8 cellular contexts compared by ENCODE assay signal in the genomic region with DNA sequence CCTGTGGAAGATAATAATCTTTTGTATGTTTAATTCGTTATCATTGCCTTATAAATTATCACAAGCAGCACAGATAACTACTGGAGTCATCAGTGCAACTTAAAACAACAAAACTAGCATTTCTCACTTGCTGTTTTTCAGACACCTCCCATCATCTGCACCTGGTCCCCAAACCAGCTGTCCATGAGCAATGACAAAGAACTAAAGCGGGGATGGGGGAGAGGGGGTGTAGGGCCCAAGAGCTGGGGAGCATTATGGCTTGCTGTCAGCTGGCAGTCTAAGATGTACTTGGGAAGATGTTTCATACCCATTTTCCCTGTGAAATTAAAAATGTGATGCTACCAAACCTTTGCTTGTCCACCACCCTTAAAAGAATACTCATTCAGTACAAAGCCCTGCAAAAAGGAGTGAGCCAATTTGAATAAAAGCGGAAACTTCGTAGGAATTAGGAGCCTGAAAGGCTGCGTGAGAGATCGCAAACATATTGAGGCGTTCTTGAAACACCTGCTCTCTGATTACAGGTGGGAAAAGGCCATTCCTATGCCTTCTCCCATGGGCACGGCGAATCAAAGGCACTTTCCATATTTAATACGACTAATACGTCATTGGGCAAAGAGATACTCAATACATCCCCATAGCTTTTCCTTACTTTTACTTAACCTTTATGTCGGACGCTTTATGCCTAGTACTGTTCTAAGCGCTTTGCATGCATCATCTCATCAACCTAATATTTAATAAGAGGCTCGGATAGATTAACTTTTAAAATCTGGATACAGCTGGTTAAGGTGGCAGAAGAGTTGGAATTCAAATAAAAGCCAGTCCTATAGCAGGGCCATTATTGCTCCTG. TPM values are rescaled to one million over a fixed set of nuclear protein-coding genes. Genes with fewer than 3 reads are reported as not detected.
DNase-seq lines count a peak whose midpoint lies in the region; ATAC-seq and TF ChIP-seq lines count a peak whose summit lies in the region.

No MANE protein-coding gene starts in this region.

- DNase-seq in GM23338 (ENCODE audit: low spot score), result no peak
- peak in 1 of 2 experiments; percentile 23 for DNase-seq in SJSA1 (ENCODE audit: low read depth in 1 of 2, low spot score in 2 of 2)
- DNase-seq in fibroblast of lung (ENCODE audit: low read depth in 2 of 2), result no peak
- DNase-seq in prostate gland (ENCODE audit: low spot score), result no peak
- no peak for DNase-seq in stimulated activated CD4-positive, alpha-beta T cell treated with anti-CD3 and anti-CD28 coated beads, Interleukin-2, amount 100 ng/mL, for 24 hours
- DNase-seq in AG08396 (ENCODE audit: low spot score), result no peak

- TF ChIP-seq CTCF in 22Rv1 (IDR thresholded peaks at IDR 0.05), result no peak
- no peak for TF ChIP-seq CTCF in GM23338 (conservative IDR thresholded peaks at IDR 0.05; ENCODE audit: low read depth in 2 of 2)
- TF ChIP-seq CTCF in fibroblast of lung (conservative IDR thresholded peaks at IDR 0.05 in 1 of 2, IDR thresholded peaks at IDR 0.05 in 1 of 2; ENCODE audit: low read depth in 1 of 2, low read length in 2 of 2), result no peak
- TF ChIP-seq CTCF in prostate gland (IDR thresholded peaks at IDR 0.05), result no peak

- H3K27ac ChIP-seq in 22Rv1 (peak overlapping the region; percentile 91), GM23338 (ENCODE audit: low read depth) (peak overlapping the region; percentile 96), SJSA1 (peak overlapping the region; percentile 97), fibroblast of lung (ENCODE audit: insufficient read depth, low read length) (peak overlapping the region; percentile 99), prostate gland (peak overlapping the region; percentile 97 to 98)

- intact Hi-C loops in prostate gland (cut with DNase I), result loop anchor here (2.0 kb wide), 1 partner anchor 28 kb away; no protein-coding TSS in a partner anchor

- no peaks in the 10 kb centered on the region for H3K9me2 ChIP-seq in GM23338 (ENCODE audit: insufficient read depth)

- no peaks in the 10 kb centered on the region; the same call in 2 of the 3 replicates for H3K9me3 Mint-ChIP-seq in GM23338

- H3K4me3 Mint-ChIP-seq in GM23338, result peak overlapping the region; percentile 99

- no peak for TF ChIP-seq POLR2A in prostate gland (IDR thresholded peaks at IDR 0.05)

- H3K9me3 ChIP-seq in SJSA1 (replicated peaks) (no peaks in the 10 kb centered on the region), fibroblast of lung (ENCODE audit: control insufficient read depth, insufficient read depth, low read depth, low read length) (no peaks in the 10 kb centered on the region), prostate gland (no peaks in the 10 kb centered on the region)

- WGBS in prostate gland, result 11% methylated on average over 15 of the region's 15 CpGs

- H3K27me3 ChIP-seq in GM23338 (ENCODE audit: insufficient read depth), result no peaks in the 10 kb centered on the region
- no peaks in the 10 kb centered on the region for H3K27me3 ChIP-seq in SJSA1 (replicated peaks)
- no peaks in the 10 kb centered on the region for H3K27me3 ChIP-seq in fibroblast of lung (ENCODE audit: control insufficient read depth, insufficient read depth, low read length)
- H3K27me3 ChIP-seq in prostate gland (replicated peaks; ENCODE audit: insufficient read depth), result no peaks in the 10 kb centered on the region

- H3K4me2 ChIP-seq in GM23338, result peak overlapping the region; percentile 85
- peak overlapping the region; percentile 98 for H3K4me2 ChIP-seq in fibroblast of lung (ENCODE audit: extremely low read depth, insufficient read depth, low read length)

- H3K4me3 ChIP-seq in GM23338 (peak overlapping the region; percentile 65), SJSA1 (peak overlapping the region; percentile 42), fibroblast of lung (replicated peaks in 1 of 4; ENCODE audit: control extremely low read depth in 1 of 4, insufficient read depth in 1 of 4, low read depth in 3 of 4, low read length in 4 of 4) (peak overlapping the region; percentile 53 to 77 (median 66)), prostate gland (peak overlapping the region; percentile 48 to 55)

- no peaks in the 10 kb centered on the region for H3K36me3 Mint-ChIP-seq in GM23338 (ENCODE audit: low read depth)

- H3K4me1 Mint-ChIP-seq in GM23338, result peaks cover 67% of the 10 kb centered on the region

- H3K27me3 Mint-ChIP-seq in GM23338 (ENCODE audit: insufficient read depth, low read depth, poor library complexity), result peaks cover 13% of the 10 kb centered on the region

- H3K9ac ChIP-seq in fibroblast of lung (ENCODE audit: insufficient read depth, low read length), result peak overlapping the region; percentile 96

- H3K79me2 ChIP-seq in GM23338 (replicated peaks; ENCODE audit: insufficient read depth) (peaks cover 18% of the 10 kb centered on the region), fibroblast of lung (ENCODE audit: control insufficient read depth, insufficient read depth, low read length) (peaks cover 42% of the 10 kb centered on the region)

- H2AFZ ChIP-seq in GM23338, result peak overlapping the region; percentile 5; the same call in 1 of the 2 replicates
- no peak overlapping the region for H2AFZ ChIP-seq in fibroblast of lung (ENCODE audit: low read length)

- H4K20me1 ChIP-seq in GM23338 (replicated peaks; ENCODE audit: insufficient read depth) (peaks cover 26% of the 10 kb centered on the region), fibroblast of lung (ENCODE audit: control insufficient read depth, extremely low read depth, insufficient read depth, low read length) (peaks cover 1% of the 10 kb centered on the region)

- H3K36me3 ChIP-seq in GM23338 (ENCODE audit: insufficient read depth) (no peaks in the 10 kb centered on the region), SJSA1 (peaks cover 20% of the 10 kb centered on the region), fibroblast of lung (ENCODE audit: control insufficient read depth, insufficient read depth, low read length) (no peaks in the 10 kb centered on the region), prostate gland (no peaks in the 10 kb centered on the region)

- peaks cover 61% of the 10 kb centered on the region for H3K4me1 ChIP-seq in GM23338 (ENCODE audit: insufficient read depth)
- peaks cover 76% of the 10 kb centered on the region for H3K4me1 ChIP-seq in SJSA1 (replicated peaks)
- H3K4me1 ChIP-seq in fibroblast of lung (ENCODE audit: control insufficient read depth, extremely low read depth, insufficient read depth, low read length), result peaks cover 51% of the 10 kb centered on the region
- peaks cover 37% of the 10 kb centered on the region for H3K4me1 ChIP-seq in prostate gland (replicated peaks)

- ATAC-seq in GM23338, result no peak
- ATAC-seq in HG02678 (IDR thresholded peaks at IDR 0.05; ENCODE audit: unreplicated experiment), result no peak

- peaks cover 9% of the 10 kb centered on the region; the same call in 1 of the 2 replicates for H3F3A ChIP-seq in GM23338 (replicated peaks; ENCODE audit: low read depth)

- peak overlapping the region; percentile 100 for H3K27ac Mint-ChIP-seq in GM23338

TF ChIP-seq in GM23338, 12 proteins besides CTCF, POLR2A, EP300 and RAD21 (continues in another document):
- TF ChIP-seq CREB1 (CRISPR knock-in tag; IDR thresholded peaks at IDR 0.05; ENCODE audit: low read depth) (no peak), ZNF114 (CRISPR knock-in tag; IDR thresholded peaks at IDR 0.05) (no peak), JUNB (IDR thresholded peaks at IDR 0.05; ENCODE audit: unreplicated experiment) (no peak)
- TF ChIP-seq, protein P1, sequence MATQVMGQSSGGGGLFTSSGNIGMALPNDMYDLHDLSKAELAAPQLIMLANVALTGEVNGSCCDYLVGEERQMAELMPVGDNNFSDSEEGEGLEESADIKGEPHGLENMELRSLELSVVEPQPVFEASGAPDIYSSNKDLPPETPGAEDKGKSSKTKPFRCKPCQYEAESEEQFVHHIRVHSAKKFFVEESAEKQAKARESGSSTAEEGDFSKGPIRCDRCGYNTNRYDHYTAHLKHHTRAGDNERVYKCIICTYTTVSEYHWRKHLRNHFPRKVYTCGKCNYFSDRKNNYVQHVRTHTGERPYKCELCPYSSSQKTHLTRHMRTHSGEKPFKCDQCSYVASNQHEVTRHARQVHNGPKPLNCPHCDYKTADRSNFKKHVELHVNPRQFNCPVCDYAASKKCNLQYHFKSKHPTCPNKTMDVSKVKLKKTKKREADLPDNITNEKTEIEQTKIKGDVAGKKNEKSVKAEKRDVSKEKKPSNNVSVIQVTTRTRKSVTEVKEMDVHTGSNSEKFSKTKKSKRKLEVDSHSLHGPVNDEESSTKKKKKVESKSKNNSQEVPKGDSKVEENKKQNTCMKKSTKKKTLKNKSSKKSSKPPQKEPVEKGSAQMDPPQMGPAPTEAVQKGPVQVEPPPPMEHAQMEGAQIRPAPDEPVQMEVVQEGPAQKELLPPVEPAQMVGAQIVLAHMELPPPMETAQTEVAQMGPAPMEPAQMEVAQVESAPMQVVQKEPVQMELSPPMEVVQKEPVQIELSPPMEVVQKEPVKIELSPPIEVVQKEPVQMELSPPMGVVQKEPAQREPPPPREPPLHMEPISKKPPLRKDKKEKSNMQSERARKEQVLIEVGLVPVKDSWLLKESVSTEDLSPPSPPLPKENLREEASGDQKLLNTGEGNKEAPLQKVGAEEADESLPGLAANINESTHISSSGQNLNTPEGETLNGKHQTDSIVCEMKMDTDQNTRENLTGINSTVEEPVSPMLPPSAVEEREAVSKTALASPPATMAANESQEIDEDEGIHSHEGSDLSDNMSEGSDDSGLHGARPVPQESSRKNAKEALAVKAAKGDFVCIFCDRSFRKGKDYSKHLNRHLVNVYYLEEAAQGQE (IDR thresholded peaks at IDR 0.05; ENCODE audit: unreplicated experiment), result no peak

RNA-seq across cellular contexts. Expression of a gene that starts 31.0 kb away (rescaled TPM):
- total RNA-seq in GM23338 (2014; rRNA removed; shearing (Covaris generic)), result 43.2 and 50.2 TPM in 2 replicates
- polyA plus RNA-seq in GM23338 (2016; fragmentation: Nextera tagmentation; extraction: Ambion mirVana), result 55.7 and 70.9 TPM in 2 replicates
- 21.8 and 32.2 TPM in 2 replicates for total RNA-seq in SJSA1 (2014; rRNA removed; shearing (Covaris generic))
- 80.9 and 95.0 TPM in 2 replicates for total RNA-seq in fibroblast of lung
- polyA plus RNA-seq in fibroblast of lung, result 6.7 and 7.5 TPM in 2 replicates
- 27.7 and 40.7 TPM in 2 replicates for polyA plus RNA-seq in fibroblast of lung (2012)
- 49.3 and 55.3 TPM in 2 replicates for polyA minus RNA-seq in fibroblast of lung (ENCODE audit: low replicate concordance)
- total RNA-seq in prostate gland, result 100 to 1,000 TPM in 1 of 2 donors, 10 to 100 TPM in 1; 83.7 to 102 TPM
